8 cellular contexts compared by ENCODE assay signal in genomic region chr2:102166189-102166845, GRCh38. TPM values are rescaled to one million over a fixed set of nuclear protein-coding genes. Genes with fewer than 3 reads are reported as not detected.
A peak's percentile ranks its signal among the peaks of the same experiment; 100 is the strongest.
DNase-seq lines count a peak whose midpoint lies in the region; ATAC-seq and TF ChIP-seq lines count a peak whose summit lies in the region.

No MANE protein-coding gene starts in this region.

- TF ChIP-seq EP300 in neural cell (conservative IDR thresholded peaks at IDR 0.05; ENCODE audit: poor library complexity, severe bottlenecking): no peak

- peaks cover 3% of the 10 kb centered on the region for H3K9me3 Mint-ChIP-seq in activated T-helper 1 cell treated with anti-CD3 and anti-CD28 coated beads, Interleukin-12 subunit alpha, Interleukin-12 subunit beta, Interleukin-2, Interleukin-4 antibody, amounts not matched to agents 30 ng/mL and 10 ng/mL and 1 ng/mL, durations not matched to agents 14 hours and 24 hours and 36 hours
- H3K9me3 Mint-ChIP-seq in CD8-positive, alpha-beta T cell: no peaks in the 10 kb centered on the region

- DNase-seq in COLO668 (lab: John Stamatoyannopoulos, UW; ENCODE audit: unreplicated experiment) (peak; percentile 7), NCI-H748 (lab: John Stamatoyannopoulos, UW; ENCODE audit: unreplicated experiment) (peak; percentile 14), epithelial cell of proximal tubule (ENCODE audit: low read depth) (peak; percentile 42), cerebellar nuclear complex (lab: John Stamatoyannopoulos, UW) (no peak)
- DNase-seq in activated T-helper 1 cell treated with anti-CD3 and anti-CD28 coated beads, Interleukin-12 subunit alpha, Interleukin-12 subunit beta, Interleukin-2, Interleukin-4 antibody, amounts not matched to agents 30 ng/mL and 10 ng/mL and 1 ng/mL, durations not matched to agents 14 hours and 24 hours and 36 hours (ENCODE audit: low spot score): no peak
- DNase-seq in stimulated activated CD4-positive, alpha-beta T cell treated with anti-CD3 and anti-CD28 coated beads, Interleukin-1b, Interleukin-23, amount 100 ng/mL, for 48 hours: no peak
- DNase-seq in CD8-positive, alpha-beta T cell: no peak

- no peak overlapping the region for H3K4me3 ChIP-seq in epithelial cell of proximal tubule (ENCODE audit: low read depth, low read length)
- H3K4me3 ChIP-seq in neural cell (ENCODE audit: low read length): no peak overlapping the region
- no peak overlapping the region for H3K4me3 ChIP-seq in CD8-positive, alpha-beta T cell (ENCODE audit: low read depth, low read length)

- H3K36me3 ChIP-seq in neural cell (ENCODE audit: insufficient read depth, low read length): no peaks in the 10 kb centered on the region
- no peaks in the 10 kb centered on the region for H3K36me3 ChIP-seq in CD8-positive, alpha-beta T cell (ENCODE audit: insufficient read depth, low read length)

- no peaks in the 10 kb centered on the region for H4K20me1 ChIP-seq in neural cell (ENCODE audit: insufficient read depth)

- no peaks in the 10 kb centered on the region for H3K4me1 ChIP-seq in CD8-positive, alpha-beta T cell (ENCODE audit: insufficient read depth, low read length)

- no peak overlapping the region for H3K27ac Mint-ChIP-seq in activated T-helper 1 cell treated with anti-CD3 and anti-CD28 coated beads, Interleukin-12 subunit alpha, Interleukin-12 subunit beta, Interleukin-2, Interleukin-4 antibody, amounts not matched to agents 30 ng/mL and 10 ng/mL and 1 ng/mL, durations not matched to agents 14 hours and 24 hours and 36 hours
- H3K27ac Mint-ChIP-seq in CD8-positive, alpha-beta T cell: no peak overlapping the region

- H3K9me3 ChIP-seq in neural cell (ENCODE audit: low read length): no peaks in the 10 kb centered on the region
- H3K9me3 ChIP-seq in CD8-positive, alpha-beta T cell (ENCODE audit: low read length): no peaks in the 10 kb centered on the region

- peaks cover 2% of the 10 kb centered on the region for H3K27me3 Mint-ChIP-seq in activated T-helper 1 cell treated with anti-CD3 and anti-CD28 coated beads, Interleukin-12 subunit alpha, Interleukin-12 subunit beta, Interleukin-2, Interleukin-4 antibody, amounts not matched to agents 30 ng/mL and 10 ng/mL and 1 ng/mL, durations not matched to agents 14 hours and 24 hours and 36 hours (ENCODE audit: insufficient read depth)
- peaks cover 3% of the 10 kb centered on the region for H3K27me3 Mint-ChIP-seq in CD8-positive, alpha-beta T cell (ENCODE audit: low read depth)

- no peaks in the 10 kb centered on the region for H3K27me3 ChIP-seq in neural cell (ENCODE audit: insufficient read depth, low read depth, low read length)
- no peaks in the 10 kb centered on the region for H3K27me3 ChIP-seq in CD8-positive, alpha-beta T cell (ENCODE audit: insufficient read depth, low read length)

- CTCF ChIA-PET in CD8-positive, alpha-beta T cell (lab: Charles Lee): interaction anchor here (0.7 to 1.1 kb wide), 2 partner anchors 140 to 146 kb away, joined by 3 to 4 read pairs; no protein-coding TSS in a partner anchor

- H3K4me3 Mint-ChIP-seq in activated T-helper 1 cell treated with anti-CD3 and anti-CD28 coated beads, Interleukin-12 subunit alpha, Interleukin-12 subunit beta, Interleukin-2, Interleukin-4 antibody, amounts not matched to agents 30 ng/mL and 10 ng/mL and 1 ng/mL, durations not matched to agents 14 hours and 24 hours and 36 hours: no peak overlapping the region
- no peak overlapping the region for H3K4me3 Mint-ChIP-seq in CD8-positive, alpha-beta T cell

- H2AFZ ChIP-seq in neural cell (ENCODE audit: low read depth, low read length): no peak overlapping the region

- H3K9ac ChIP-seq in neural cell (ENCODE audit: low read length): no peak overlapping the region

- intact Hi-C loops in activated T-helper 1 cell treated with anti-CD3 and anti-CD28 coated beads, Interleukin-12 subunit alpha, Interleukin-12 subunit beta, Interleukin-2, Interleukin-4 antibody, amounts not matched to agents 30 ng/mL and 10 ng/mL and 1 ng/mL, durations not matched to agents 14 hours and 24 hours and 36 hours (cut with micrococcal nuclease): loop anchor here (5.0 kb wide), 1 partner anchor 144 kb away; no protein-coding TSS in a partner anchor
- intact Hi-C loops in CD8-positive, alpha-beta T cell (cut with DNase I, micrococcal nuclease): no loop called here

- no peak overlapping the region for H3K27ac ChIP-seq in neural cell (ENCODE audit: low read length)
- no peak overlapping the region for H3K27ac ChIP-seq in CD8-positive, alpha-beta T cell (ENCODE audit: low read depth, low read length)

- POLR2A ChIA-PET in CD8-positive, alpha-beta T cell (lab: Charles Lee): no interaction called here

- H3F3A ChIP-seq in neural cell (ENCODE audit: insufficient read depth, low read length, poor library complexity, severe bottlenecking): no peaks in the 10 kb centered on the region

- H3K4me2 ChIP-seq in neural cell (ENCODE audit: low read length): no peak overlapping the region

- no peak for ATAC-seq in CD8-positive, alpha-beta T cell

- peaks cover 7% of the 10 kb centered on the region for H3K4me1 Mint-ChIP-seq in activated T-helper 1 cell treated with anti-CD3 and anti-CD28 coated beads, Interleukin-12 subunit alpha, Interleukin-12 subunit beta, Interleukin-2, Interleukin-4 antibody, amounts not matched to agents 30 ng/mL and 10 ng/mL and 1 ng/mL, durations not matched to agents 14 hours and 24 hours and 36 hours (ENCODE audit: low read depth)
- H3K4me1 Mint-ChIP-seq in CD8-positive, alpha-beta T cell (ENCODE audit: low read depth): no peaks in the 10 kb centered on the region

- H3K79me2 ChIP-seq in neural cell (replicated peaks; ENCODE audit: insufficient read depth, low read length): no peaks in the 10 kb centered on the region

- H3K9me2 ChIP-seq in neural cell (ENCODE audit: insufficient read depth, low read length): no peaks in the 10 kb centered on the region

- peaks cover 4% of the 10 kb centered on the region for H3K36me3 Mint-ChIP-seq in activated T-helper 1 cell treated with anti-CD3 and anti-CD28 coated beads, Interleukin-12 subunit alpha, Interleukin-12 subunit beta, Interleukin-2, Interleukin-4 antibody, amounts not matched to agents 30 ng/mL and 10 ng/mL and 1 ng/mL, durations not matched to agents 14 hours and 24 hours and 36 hours (ENCODE audit: low read depth)
- H3K36me3 Mint-ChIP-seq in CD8-positive, alpha-beta T cell: no peaks in the 10 kb centered on the region

- TF ChIP-seq CTCF in epithelial cell of proximal tubule (conservative IDR thresholded peaks at IDR 0.05; ENCODE audit: low read depth, low read length): peak; percentile 80
- TF ChIP-seq CTCF in neural cell (IDR thresholded peaks at IDR 0.05; ENCODE audit: poor library complexity, severe bottlenecking): peak; percentile 41
- TF ChIP-seq CTCF in CD8-positive, alpha-beta T cell (IDR thresholded peaks at IDR 0.05): no peak

- TF ChIP-seq RAD21 in neural cell (conservative IDR thresholded peaks at IDR 0.05): peak; percentile 31

TF ChIP-seq in neural cell, 6 proteins besides CTCF, POLR2A, EP300 and RAD21:
- TF ChIP-seq SMC3 (conservative IDR thresholded peaks at IDR 0.05; ENCODE audit: poor library complexity) (peak; percentile 31), EZH2 (IDR thresholded peaks at IDR 0.05; ENCODE audit: borderline replicate concordance, insufficient read depth, low read length, poor library complexity, severe bottlenecking) (no peak), POLR2AphosphoS5 (IDR thresholded peaks at IDR 0.05) (no peak), MXI1 (conservative IDR thresholded peaks at IDR 0.05; ENCODE audit: poor library complexity, severe bottlenecking) (no peak), TAF1 (IDR thresholded peaks at IDR 0.05; ENCODE audit: low read depth) (no peak)

RNA-seq across cellular contexts. Expression of gene IL1RL2, which starts 20.5 kb away (rescaled TPM):
- 1.0 and 2.6 TPM in 2 replicates for total RNA-seq in epithelial cell of proximal tubule
- polyA plus RNA-seq in neural cell: not detected in 2 replicates
- polyA minus RNA-seq in neural cell: not detected in 2 replicates
- 0.16 TPM in 1 of 2 replicates, not detected in the other for total RNA-seq in activated T-helper 1 cell treated with anti-CD3 and anti-CD28 coated beads, Interleukin-12 subunit alpha, Interleukin-12 subunit beta, Interleukin-2, Interleukin-4 antibody, amounts not matched to agents 30 ng/mL and 10 ng/mL and 1 ng/mL, durations not matched to agents 14 hours and 24 hours and 36 hours
- not detected for total RNA-seq in CD8-positive, alpha-beta T cell

RNA-seq across cellular contexts. Expression of gene IL1R1, which starts 23.8 kb away (rescaled TPM):
- total RNA-seq in epithelial cell of proximal tubule: 5.7 and 10.7 TPM in 2 replicates
- 0.40 TPM in 1 of 2 replicates, not detected in the other for polyA plus RNA-seq in neural cell
- not detected in 2 replicates for polyA minus RNA-seq in neural cell
- total RNA-seq in activated T-helper 1 cell treated with anti-CD3 and anti-CD28 coated beads, Interleukin-12 subunit alpha, Interleukin-12 subunit beta, Interleukin-2, Interleukin-4 antibody, amounts not matched to agents 30 ng/mL and 10 ng/mL and 1 ng/mL, durations not matched to agents 14 hours and 24 hours and 36 hours: 1.5 and 2.4 TPM in 2 replicates
- under 1 TPM; 0.06 to 0.08 TPM for total RNA-seq in CD8-positive, alpha-beta T cell

Comparison
In these comparisons a context has a peak if more than half of its experiments do, and no peak if none do; other contexts are left out.
1. DNase-seq: peak in COLO668 (single experiment), NCI-H748 (single experiment) and epithelial cell of proximal tubule (single experiment); none in activated T-helper 1 cell treated with anti-CD3 and anti-CD28 coated beads, Interleukin-12 subunit alpha, Interleukin-12 subunit beta, Interleukin-2, Interleukin-4 antibody, amounts not matched to agents 30 ng/mL and 10 ng/mL and 1 ng/mL, durations not matched to agents 14 hours and 24 hours and 36 hours (single experiment), stimulated activated CD4-positive, alpha-beta T cell treated with anti-CD3 and anti-CD28 coated beads, Interleukin-1b, Interleukin-23, amount 100 ng/mL, for 48 hours (single experiment), cerebellar nuclear complex (0 of 2) and CD8-positive, alpha-beta T cell (0 of 7).